ENCODE assay signal across 24 cellular contexts in genomic region chr11:24344222-24344621, GRCh38.
DNase-seq lines count a peak whose midpoint lies in the region; ATAC-seq and TF ChIP-seq lines count a peak whose summit lies in the region.
"Had no signal": no experiment of that assay in that cellular context is flagged by ENCODE, and none has a peak within 500 bp of the region (broad histone marks: within the 10 kb centered on the region; RNA-seq: fewer than 3 reads in every experiment).

No MANE protein-coding gene starts in this region.

- H3K4me3 Mint-ChIP-seq in WTC11 (no peak overlapping the region), neural crest cell (no peak overlapping the region)
- H3K4me3 Mint-ChIP-seq in activated T-cell treated with anti-CD3 and anti-CD28 coated beads, Interleukin-2, amount 50 U/mL, for 72 hours, result no peak overlapping the region
- H3K4me3 Mint-ChIP-seq: CD14-positive monocyte; CD4-positive, alpha-beta memory T cell; CD4-positive, CD25-positive, alpha-beta regulatory T cell; CD8-positive, alpha-beta memory T cell had no signal

- POLR2A ChIA-PET in WTC11 (lab: Charles Lee), result no interaction called here

- in situ Hi-C loops in brain microvascular endothelial cell (cut with HindIII; ENCODE audit: low pct_ligation_motif_present, low sequenced_read_pairs), result no loop called here

- no peak overlapping the region for H3K4me3 ChIP-seq in H7 (ENCODE audit: insufficient read depth, low read depth, low read length)
- H3K4me3 ChIP-seq in brain microvascular endothelial cell (ENCODE audit: low read depth, low read length), result no peak overlapping the region
- H3K4me3 ChIP-seq: BLaER1, GM12878 had no signal

- peak; percentile 3 for DNase-seq in H7
- DNase-seq in WTC11 (ENCODE audit: low spot score), result peak; percentile 13
- no peak for DNase-seq in neural crest cell (ENCODE audit: low read depth, low spot score)
- no peak for DNase-seq in HCEC 1CT
- DNase-seq in brain microvascular endothelial cell, result no peak
- DNase-seq in activated T-cell treated with anti-CD3 and anti-CD28 coated beads, Interleukin-2, amount 50 U/mL, for 72 hours, result no peak
- DNase-seq: 8988T; ACHN; BE2C; C1 segment of cervical spinal cord; CD4-positive, alpha-beta memory T cell; CD4-positive, CD25-positive, alpha-beta regulatory T cell; CD8-positive, alpha-beta memory T cell; COR-L47; DMS 273 treated with DMSO at 0.1 percent for 48 hours; DMS153; DMS79; DND-41; EL; GDM1 had no signal

- H3K27me3 Mint-ChIP-seq in WTC11 (ENCODE audit: low read depth) (no peaks in the 10 kb centered on the region), neural crest cell (ENCODE audit: low read depth) (no peaks in the 10 kb centered on the region)
- no peaks in the 10 kb centered on the region for H3K27me3 Mint-ChIP-seq in activated T-cell treated with anti-CD3 and anti-CD28 coated beads, Interleukin-2, amount 50 U/mL, for 72 hours (ENCODE audit: low read depth)
- H3K27me3 Mint-ChIP-seq: CD4-positive, alpha-beta memory T cell; CD4-positive, CD25-positive, alpha-beta regulatory T cell; CD8-positive, alpha-beta memory T cell had no signal

- peak; percentile 56; the same call in 1 of the 2 replicates for ATAC-seq in WTC11
- no peak for ATAC-seq in HG02973 (IDR thresholded peaks at IDR 0.05; ENCODE audit: unreplicated experiment)
- ATAC-seq in activated T-cell treated with anti-CD3 and anti-CD28 coated beads, Interleukin-2, amount 50 U/mL, for 72 hours (replicated peaks in 1 of 2), result no peak
- ATAC-seq: GM12878 had no signal

- CTCF ChIA-PET in WTC11 (lab: Charles Lee), result no interaction called here

- H3K36me3 Mint-ChIP-seq in WTC11 (no peaks in the 10 kb centered on the region), neural crest cell (ENCODE audit: low read depth) (no peaks in the 10 kb centered on the region)
- peaks cover 0 to 2% of the 10 kb centered on the region in 2 donors for H3K36me3 Mint-ChIP-seq in activated T-cell treated with anti-CD3 and anti-CD28 coated beads, Interleukin-2, amount 50 U/mL, for 72 hours (ENCODE audit: insufficient read depth in 2 of 2)
- H3K36me3 Mint-ChIP-seq: CD14-positive monocyte; CD4-positive, alpha-beta memory T cell; CD4-positive, CD25-positive, alpha-beta regulatory T cell; CD8-positive, alpha-beta memory T cell had no signal

- H3K4me1 Mint-ChIP-seq in WTC11 (0 out of 2 replicates have a peak, but pooled peaks cover 2% of the 10 kb centered on the region), neural crest cell (peaks cover 6% of the 10 kb centered on the region)
- no peaks in the 10 kb centered on the region for H3K4me1 Mint-ChIP-seq in activated T-cell treated with anti-CD3 and anti-CD28 coated beads, Interleukin-2, amount 50 U/mL, for 72 hours (ENCODE audit: low read depth)
- H3K4me1 Mint-ChIP-seq: CD14-positive monocyte; CD4-positive, alpha-beta memory T cell; CD4-positive, CD25-positive, alpha-beta regulatory T cell; CD8-positive, alpha-beta memory T cell had no signal

- no peak for TF ChIP-seq CTCF in WTC11 (IDR thresholded peaks at IDR 0.05)
- no peak for TF ChIP-seq CTCF in neural crest cell (conservative IDR thresholded peaks at IDR 0.05)
- TF ChIP-seq CTCF in brain microvascular endothelial cell (IDR thresholded peaks at IDR 0.05; ENCODE audit: low read depth, low read length, missing control alignments), result no peak

- H3K9me3 Mint-ChIP-seq in WTC11 (no peaks in the 10 kb centered on the region), neural crest cell (no peaks in the 10 kb centered on the region)
- H3K9me3 Mint-ChIP-seq in activated T-cell treated with anti-CD3 and anti-CD28 coated beads, Interleukin-2, amount 50 U/mL, for 72 hours, result no peaks in the 10 kb centered on the region

- H3K27ac Mint-ChIP-seq in WTC11, result no peak overlapping the region
- H3K27ac Mint-ChIP-seq in neural crest cell (ENCODE audit: unreplicated experiment), result peak overlapping the region; percentile 12
- H3K27ac Mint-ChIP-seq in activated T-cell treated with anti-CD3 and anti-CD28 coated beads, Interleukin-2, amount 50 U/mL, for 72 hours, result no peak overlapping the region
- H3K27ac Mint-ChIP-seq: CD14-positive monocyte; CD4-positive, alpha-beta memory T cell; CD4-positive, CD25-positive, alpha-beta regulatory T cell; CD8-positive, alpha-beta memory T cell had no signal

- H3K27ac ChIP-seq in brain microvascular endothelial cell, result no peak overlapping the region
- H3K27ac ChIP-seq: BLaER1 had no signal

- no peaks in the 10 kb centered on the region for H3K27me3 ChIP-seq in H7 (ENCODE audit: control insufficient read depth, insufficient read depth, low read length)
- no peaks in the 10 kb centered on the region for H3K27me3 ChIP-seq in brain microvascular endothelial cell (replicated peaks)
- H3K27me3 ChIP-seq: BE2C, BLaER1 had no signal

- H3K36me3 ChIP-seq in H7 (replicated peaks; ENCODE audit: control insufficient read depth, insufficient read depth, low read length) (no peaks in the 10 kb centered on the region), brain microvascular endothelial cell (replicated peaks) (no peaks in the 10 kb centered on the region)
- H3K36me3 ChIP-seq: BE2C, BLaER1 had no signal

TF ChIP-seq in WTC11, 78 proteins besides CTCF, POLR2A, EP300 and RAD21:
- TF ChIP-seq AR (CRISPR knock-in tag; IDR thresholded peaks at IDR 0.05), result no peak
- no peak for TF ChIP-seq ESRRA (CRISPR knock-in tag; IDR thresholded peaks at IDR 0.05; ENCODE audit: borderline replicate concordance)
- TF ChIP-seq PRDM15 (CRISPR knock-in tag; IDR thresholded peaks at IDR 0.05), result no peak
- TF ChIP-seq, protein P1, sequence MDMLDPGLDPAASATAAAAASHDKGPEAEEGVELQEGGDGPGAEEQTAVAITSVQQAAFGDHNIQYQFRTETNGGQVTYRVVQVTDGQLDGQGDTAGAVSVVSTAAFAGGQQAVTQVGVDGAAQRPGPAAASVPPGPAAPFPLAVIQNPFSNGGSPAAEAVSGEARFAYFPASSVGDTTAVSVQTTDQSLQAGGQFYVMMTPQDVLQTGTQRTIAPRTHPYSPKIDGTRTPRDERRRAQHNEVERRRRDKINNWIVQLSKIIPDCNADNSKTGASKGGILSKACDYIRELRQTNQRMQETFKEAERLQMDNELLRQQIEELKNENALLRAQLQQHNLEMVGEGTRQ (CRISPR knock-in tag; IDR thresholded peaks at IDR 0.05), result no peak
- TF ChIP-seq FOXJ3 (CRISPR knock-in tag; IDR thresholded peaks at IDR 0.05; ENCODE audit: borderline replicate concordance), result no peak
- no peak for TF ChIP-seq HMGA2 (CRISPR knock-in tag; IDR thresholded peaks at IDR 0.05)
- no peak for TF ChIP-seq ETV6 (CRISPR knock-in tag; IDR thresholded peaks at IDR 0.05)
TF ChIP-seq in WTC11: peak in this region for 0.

Comparison
In these comparisons a context has a peak if more than half of its experiments do, and no peak if none do; other contexts are left out.
1. DNase-seq: peak in H7 (single experiment) and WTC11 (single experiment); none in neural crest cell (single experiment), HCEC 1CT (single experiment), brain microvascular endothelial cell (single experiment) and activated T-cell treated with anti-CD3 and anti-CD28 coated beads, Interleukin-2, amount 50 U/mL, for 72 hours (0 of 2).